1 cellular context compared by ENCODE assay signal in genomic region chr19:42081584-42082258, GRCh38.
TF ChIP-seq lines count a peak whose summit lies in the region.

No MANE protein-coding gene starts in this region.

TF ChIP-seq in HepG2, 621 proteins besides CTCF, POLR2A, EP300 and RAD21 (continued from another document):
- TF ChIP-seq SMYD3 (CRISPR knock-in tag; IDR thresholded peaks at IDR 0.05) (no peak), RBM22 (optimal IDR thresholded peaks at IDR 0.05; ENCODE audit: low read length) (peak; percentile 68), CSRNP2 (CRISPR knock-in tag; conservative IDR thresholded peaks at IDR 0.05; ENCODE audit: low read depth) (no peak), SAP130 (CRISPR knock-in tag; IDR thresholded peaks at IDR 0.05; ENCODE audit: low read depth) (peak; percentile 19; the same call in 1 of the 2 replicates), TIGD3 (CRISPR knock-in tag; IDR thresholded peaks at IDR 0.05; ENCODE audit: borderline replicate concordance) (no peak), ZNF251 (CRISPR knock-in tag; IDR thresholded peaks at IDR 0.05) (no peak), ZNF772 (CRISPR knock-in tag; IDR thresholded peaks at IDR 0.05) (no peak), RNF219 (CRISPR knock-in tag; IDR thresholded peaks at IDR 0.05) (no peak), ZNF549 (CRISPR knock-in tag; IDR thresholded peaks at IDR 0.05) (no peak), IRF9 (CRISPR knock-in tag; IDR thresholded peaks at IDR 0.05; ENCODE audit: borderline replicate concordance) (no peak)
- TF ChIP-seq, protein P1, sequence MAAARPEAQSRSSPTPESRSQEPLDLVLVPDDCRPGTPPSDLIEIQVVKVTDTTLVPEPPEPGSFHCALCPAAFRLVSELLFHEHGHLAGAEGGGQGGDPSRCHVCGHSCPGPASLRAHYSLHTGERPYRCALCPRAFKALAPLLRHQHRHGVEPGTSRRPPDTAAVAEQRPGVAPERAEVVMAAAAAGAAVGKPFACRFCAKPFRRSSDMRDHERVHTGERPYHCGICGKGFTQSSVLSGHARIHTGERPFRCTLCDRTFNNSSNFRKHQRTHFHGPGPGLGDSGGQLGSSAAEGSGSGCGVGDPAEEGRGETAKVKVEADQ (CRISPR knock-in tag; IDR thresholded peaks at IDR 0.05; ENCODE audit: borderline replicate concordance), result no peak
- TF ChIP-seq, protein P2, sequence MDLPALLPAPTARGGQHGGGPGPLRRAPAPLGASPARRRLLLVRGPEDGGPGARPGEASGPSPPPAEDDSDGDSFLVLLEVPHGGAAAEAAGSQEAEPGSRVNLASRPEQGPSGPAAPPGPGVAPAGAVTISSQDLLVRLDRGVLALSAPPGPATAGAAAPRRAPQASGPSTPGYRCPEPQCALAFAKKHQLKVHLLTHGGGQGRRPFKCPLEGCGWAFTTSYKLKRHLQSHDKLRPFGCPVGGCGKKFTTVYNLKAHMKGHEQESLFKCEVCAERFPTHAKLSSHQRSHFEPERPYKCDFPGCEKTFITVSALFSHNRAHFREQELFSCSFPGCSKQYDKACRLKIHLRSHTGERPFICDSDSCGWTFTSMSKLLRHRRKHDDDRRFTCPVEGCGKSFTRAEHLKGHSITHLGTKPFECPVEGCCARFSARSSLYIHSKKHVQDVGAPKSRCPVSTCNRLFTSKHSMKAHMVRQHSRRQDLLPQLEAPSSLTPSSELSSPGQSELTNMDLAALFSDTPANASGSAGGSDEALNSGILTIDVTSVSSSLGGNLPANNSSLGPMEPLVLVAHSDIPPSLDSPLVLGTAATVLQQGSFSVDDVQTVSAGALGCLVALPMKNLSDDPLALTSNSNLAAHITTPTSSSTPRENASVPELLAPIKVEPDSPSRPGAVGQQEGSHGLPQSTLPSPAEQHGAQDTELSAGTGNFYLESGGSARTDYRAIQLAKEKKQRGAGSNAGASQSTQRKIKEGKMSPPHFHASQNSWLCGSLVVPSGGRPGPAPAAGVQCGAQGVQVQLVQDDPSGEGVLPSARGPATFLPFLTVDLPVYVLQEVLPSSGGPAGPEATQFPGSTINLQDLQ (CRISPR knock-in tag; IDR thresholded peaks at IDR 0.05), result no peak
- TF ChIP-seq, protein P3, sequence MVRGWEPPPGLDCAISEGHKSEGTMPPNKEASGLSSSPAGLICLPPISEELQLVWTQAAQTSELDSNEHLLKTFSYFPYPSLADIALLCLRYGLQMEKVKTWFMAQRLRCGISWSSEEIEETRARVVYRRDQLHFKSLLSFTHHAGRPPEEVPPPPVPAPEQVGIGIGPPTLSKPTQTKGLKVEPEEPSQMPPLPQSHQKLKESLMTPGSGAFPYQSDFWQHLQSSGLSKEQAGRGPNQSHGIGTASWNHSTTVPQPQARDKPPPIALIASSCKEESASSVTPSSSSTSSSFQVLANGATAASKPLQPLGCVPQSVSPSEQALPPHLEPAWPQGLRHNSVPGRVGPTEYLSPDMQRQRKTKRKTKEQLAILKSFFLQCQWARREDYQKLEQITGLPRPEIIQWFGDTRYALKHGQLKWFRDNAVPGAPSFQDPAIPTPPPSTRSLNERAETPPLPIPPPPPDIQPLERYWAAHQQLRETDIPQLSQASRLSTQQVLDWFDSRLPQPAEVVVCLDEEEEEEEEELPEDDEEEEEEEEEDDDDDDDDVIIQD (CRISPR knock-in tag; IDR thresholded peaks at IDR 0.05; ENCODE audit: low read depth), result no peak
